1 cellular context compared by ENCODE assay signal in the genomic region with DNA sequence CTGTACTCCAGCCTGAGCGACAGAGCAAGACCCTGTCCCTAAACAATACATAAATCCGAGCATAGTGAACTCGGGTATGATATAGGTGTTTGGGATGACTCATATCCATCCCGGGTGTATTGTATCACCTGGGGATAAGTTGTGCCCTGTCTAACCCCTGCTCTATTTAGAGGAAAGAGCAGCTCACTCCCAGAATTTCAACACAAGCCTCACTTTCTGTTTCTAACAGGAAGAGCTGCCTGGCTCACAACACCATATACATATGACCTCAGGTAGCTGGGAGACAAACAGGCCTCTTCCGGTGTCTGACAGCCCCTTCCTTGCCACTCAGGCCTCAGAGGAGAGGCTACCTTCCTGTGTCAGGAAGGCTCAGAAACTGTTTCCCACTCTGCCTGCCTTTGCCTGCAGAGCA.
TF ChIP-seq lines count a peak whose summit lies in the region.

No MANE protein-coding gene starts in this region.

TF ChIP-seq in HepG2, 621 proteins besides CTCF, POLR2A, EP300 and RAD21 (continued from another document and continues in another):
- TF ChIP-seq, protein P1, sequence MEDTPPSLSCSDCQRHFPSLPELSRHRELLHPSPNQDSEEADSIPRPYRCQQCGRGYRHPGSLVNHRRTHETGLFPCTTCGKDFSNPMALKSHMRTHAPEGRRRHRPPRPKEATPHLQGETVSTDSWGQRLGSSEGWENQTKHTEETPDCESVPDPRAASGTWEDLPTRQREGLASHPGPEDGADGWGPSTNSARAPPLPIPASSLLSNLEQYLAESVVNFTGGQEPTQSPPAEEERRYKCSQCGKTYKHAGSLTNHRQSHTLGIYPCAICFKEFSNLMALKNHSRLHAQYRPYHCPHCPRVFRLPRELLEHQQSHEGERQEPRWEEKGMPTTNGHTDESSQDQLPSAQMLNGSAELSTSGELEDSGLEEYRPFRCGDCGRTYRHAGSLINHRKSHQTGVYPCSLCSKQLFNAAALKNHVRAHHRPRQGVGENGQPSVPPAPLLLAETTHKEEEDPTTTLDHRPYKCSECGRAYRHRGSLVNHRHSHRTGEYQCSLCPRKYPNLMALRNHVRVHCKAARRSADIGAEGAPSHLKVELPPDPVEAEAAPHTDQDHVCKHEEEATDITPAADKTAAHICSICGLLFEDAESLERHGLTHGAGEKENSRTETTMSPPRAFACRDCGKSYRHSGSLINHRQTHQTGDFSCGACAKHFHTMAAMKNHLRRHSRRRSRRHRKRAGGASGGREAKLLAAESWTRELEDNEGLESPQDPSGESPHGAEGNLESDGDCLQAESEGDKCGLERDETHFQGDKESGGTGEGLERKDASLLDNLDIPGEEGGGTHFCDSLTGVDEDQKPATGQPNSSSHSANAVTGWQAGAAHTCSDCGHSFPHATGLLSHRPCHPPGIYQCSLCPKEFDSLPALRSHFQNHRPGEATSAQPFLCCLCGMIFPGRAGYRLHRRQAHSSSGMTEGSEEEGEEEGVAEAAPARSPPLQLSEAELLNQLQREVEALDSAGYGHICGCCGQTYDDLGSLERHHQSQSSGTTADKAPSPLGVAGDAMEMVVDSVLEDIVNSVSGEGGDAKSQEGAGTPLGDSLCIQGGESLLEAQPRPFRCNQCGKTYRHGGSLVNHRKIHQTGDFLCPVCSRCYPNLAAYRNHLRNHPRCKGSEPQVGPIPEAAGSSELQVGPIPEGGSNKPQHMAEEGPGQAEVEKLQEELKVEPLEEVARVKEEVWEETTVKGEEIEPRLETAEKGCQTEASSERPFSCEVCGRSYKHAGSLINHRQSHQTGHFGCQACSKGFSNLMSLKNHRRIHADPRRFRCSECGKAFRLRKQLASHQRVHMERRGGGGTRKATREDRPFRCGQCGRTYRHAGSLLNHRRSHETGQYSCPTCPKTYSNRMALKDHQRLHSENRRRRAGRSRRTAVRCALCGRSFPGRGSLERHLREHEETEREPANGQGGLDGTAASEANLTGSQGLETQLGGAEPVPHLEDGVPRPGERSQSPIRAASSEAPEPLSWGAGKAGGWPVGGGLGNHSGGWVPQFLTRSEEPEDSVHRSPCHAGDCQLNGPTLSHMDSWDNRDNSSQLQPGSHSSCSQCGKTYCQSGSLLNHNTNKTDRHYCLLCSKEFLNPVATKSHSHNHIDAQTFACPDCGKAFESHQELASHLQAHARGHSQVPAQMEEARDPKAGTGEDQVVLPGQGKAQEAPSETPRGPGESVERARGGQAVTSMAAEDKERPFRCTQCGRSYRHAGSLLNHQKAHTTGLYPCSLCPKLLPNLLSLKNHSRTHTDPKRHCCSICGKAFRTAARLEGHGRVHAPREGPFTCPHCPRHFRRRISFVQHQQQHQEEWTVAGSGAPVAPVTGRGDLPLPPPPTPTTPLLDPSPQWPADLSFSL (CRISPR knock-in tag; IDR thresholded peaks at IDR 0.05): no peak
- TF ChIP-seq, protein P2, sequence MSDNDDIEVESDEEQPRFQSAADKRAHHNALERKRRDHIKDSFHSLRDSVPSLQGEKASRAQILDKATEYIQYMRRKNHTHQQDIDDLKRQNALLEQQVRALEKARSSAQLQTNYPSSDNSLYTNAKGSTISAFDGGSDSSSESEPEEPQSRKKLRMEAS (IDR thresholded peaks at IDR 0.05): 0 out of 2 replicates have a peak, but pooled peaks have one; percentile 34
- TF ChIP-seq ZNF142 (CRISPR knock-in tag; IDR thresholded peaks at IDR 0.05) (no peak), ZBTB44 (CRISPR knock-in tag; IDR thresholded peaks at IDR 0.05) (no peak), PHB2 (IDR thresholded peaks at IDR 0.05; ENCODE audit: partially characterized antibody) (no peak), MEIS1 (CRISPR knock-in tag; IDR thresholded peaks at IDR 0.05; ENCODE audit: borderline replicate concordance) (0 out of 2 replicates have a peak, but pooled peaks have one; percentile 85), ZNF564 (CRISPR knock-in tag; IDR thresholded peaks at IDR 0.05) (no peak), CBX2 (IDR thresholded peaks at IDR 0.05; ENCODE audit: low read depth, low read length) (no peak), CBX2 (CRISPR knock-in tag; IDR thresholded peaks at IDR 0.05; ENCODE audit: low read depth) (no peak), PHF20 (CRISPR knock-in tag; IDR thresholded peaks at IDR 0.05) (peak; percentile 32; the same call in 1 of the 2 replicates), ZNF275 (CRISPR knock-in tag; IDR thresholded peaks at IDR 0.05; ENCODE audit: borderline replicate concordance) (no peak), RFXAP (CRISPR knock-in tag; IDR thresholded peaks at IDR 0.05; ENCODE audit: borderline replicate concordance) (no peak), ELF1 (CRISPR knock-in tag; IDR thresholded peaks at IDR 0.05) (peak; percentile 88), U2AF2 (IDR thresholded peaks at IDR 0.05; ENCODE audit: low read depth, low read length) (no peak), GTF2F1 (IDR thresholded peaks at IDR 0.05; ENCODE audit: low read length) (no peak), ERF (CRISPR knock-in tag; IDR thresholded peaks at IDR 0.05) (peak; percentile 54; the same call in 1 of the 2 replicates), FOXC1 (CRISPR knock-in tag; IDR thresholded peaks at IDR 0.05; ENCODE audit: borderline replicate concordance) (no peak), NR0B2 (CRISPR knock-in tag; IDR thresholded peaks at IDR 0.05) (no peak), AGO2 (optimal IDR thresholded peaks at IDR 0.05; ENCODE audit: low read depth, low read length) (no peak), NFIB (CRISPR knock-in tag; IDR thresholded peaks at IDR 0.05; ENCODE audit: borderline replicate concordance) (no peak), GTF3A (CRISPR knock-in tag; conservative IDR thresholded peaks at IDR 0.05) (no peak), ZFX (CRISPR knock-in tag; IDR thresholded peaks at IDR 0.05; ENCODE audit: low read depth) (peak; percentile 80), ZNF530 (CRISPR knock-in tag; IDR thresholded peaks at IDR 0.05; ENCODE audit: low read depth) (no peak), HNF1B (CRISPR knock-in tag; IDR thresholded peaks at IDR 0.05) (0 out of 2 replicates have a peak, but pooled peaks have one; percentile 19)
- TF ChIP-seq, protein P3, sequence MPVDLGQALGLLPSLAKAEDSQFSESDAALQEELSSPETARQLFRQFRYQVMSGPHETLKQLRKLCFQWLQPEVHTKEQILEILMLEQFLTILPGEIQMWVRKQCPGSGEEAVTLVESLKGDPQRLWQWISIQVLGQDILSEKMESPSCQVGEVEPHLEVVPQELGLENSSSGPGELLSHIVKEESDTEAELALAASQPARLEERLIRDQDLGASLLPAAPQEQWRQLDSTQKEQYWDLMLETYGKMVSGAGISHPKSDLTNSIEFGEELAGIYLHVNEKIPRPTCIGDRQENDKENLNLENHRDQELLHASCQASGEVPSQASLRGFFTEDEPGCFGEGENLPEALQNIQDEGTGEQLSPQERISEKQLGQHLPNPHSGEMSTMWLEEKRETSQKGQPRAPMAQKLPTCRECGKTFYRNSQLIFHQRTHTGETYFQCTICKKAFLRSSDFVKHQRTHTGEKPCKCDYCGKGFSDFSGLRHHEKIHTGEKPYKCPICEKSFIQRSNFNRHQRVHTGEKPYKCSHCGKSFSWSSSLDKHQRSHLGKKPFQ (CRISPR knock-in tag; IDR thresholded peaks at IDR 0.05; ENCODE audit: insufficient replicate concordance): peak; percentile 34
- TF ChIP-seq, protein P4, sequence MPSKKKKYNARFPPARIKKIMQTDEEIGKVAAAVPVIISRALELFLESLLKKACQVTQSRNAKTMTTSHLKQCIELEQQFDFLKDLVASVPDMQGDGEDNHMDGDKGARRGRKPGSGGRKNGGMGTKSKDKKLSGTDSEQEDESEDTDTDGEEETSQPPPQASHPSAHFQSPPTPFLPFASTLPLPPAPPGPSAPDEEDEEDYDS (CRISPR knock-in tag; IDR thresholded peaks at IDR 0.05): peak; percentile 61
- TF ChIP-seq, protein P5, sequence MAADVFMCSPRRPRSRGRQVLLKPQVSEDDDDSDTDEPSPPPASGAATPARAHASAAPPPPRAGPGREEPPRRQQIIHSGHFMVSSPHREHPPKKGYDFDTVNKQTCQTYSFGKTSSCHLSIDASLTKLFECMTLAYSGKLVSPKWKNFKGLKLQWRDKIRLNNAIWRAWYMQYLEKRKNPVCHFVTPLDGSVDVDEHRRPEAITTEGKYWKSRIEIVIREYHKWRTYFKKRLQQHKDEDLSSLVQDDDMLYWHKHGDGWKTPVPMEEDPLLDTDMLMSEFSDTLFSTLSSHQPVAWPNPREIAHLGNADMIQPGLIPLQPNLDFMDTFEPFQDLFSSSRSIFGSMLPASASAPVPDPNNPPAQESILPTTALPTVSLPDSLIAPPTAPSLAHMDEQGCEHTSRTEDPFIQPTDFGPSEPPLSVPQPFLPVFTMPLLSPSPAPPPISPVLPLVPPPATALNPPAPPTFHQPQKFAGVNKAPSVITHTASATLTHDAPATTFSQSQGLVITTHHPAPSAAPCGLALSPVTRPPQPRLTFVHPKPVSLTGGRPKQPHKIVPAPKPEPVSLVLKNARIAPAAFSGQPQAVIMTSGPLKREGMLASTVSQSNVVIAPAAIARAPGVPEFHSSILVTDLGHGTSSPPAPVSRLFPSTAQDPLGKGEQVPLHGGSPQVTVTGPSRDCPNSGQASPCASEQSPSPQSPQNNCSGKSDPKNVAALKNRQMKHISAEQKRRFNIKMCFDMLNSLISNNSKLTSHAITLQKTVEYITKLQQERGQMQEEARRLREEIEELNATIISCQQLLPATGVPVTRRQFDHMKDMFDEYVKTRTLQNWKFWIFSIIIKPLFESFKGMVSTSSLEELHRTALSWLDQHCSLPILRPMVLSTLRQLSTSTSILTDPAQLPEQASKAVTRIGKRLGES (CRISPR knock-in tag; IDR thresholded peaks at IDR 0.05; ENCODE audit: borderline replicate concordance): no peak
